Comparison of ENCODE assay signal across 8 cellular contexts in genomic region chr7:66825538-66825937, GRCh38.
A peak's percentile ranks its signal among the peaks of the same experiment; 100 is the strongest.
DNase-seq lines count a peak whose midpoint lies in the region; ATAC-seq and TF ChIP-seq lines count a peak whose summit lies in the region.
"Not testable (repeated sequence)": the region's sequence is repeated elsewhere in the genome, so short reads cannot be mapped to it uniquely, and the experiment has no call there.

No MANE protein-coding gene starts in this region.

- not testable (repeated sequence) for H3K36me3 ChIP-seq in OCI-LY1 (ENCODE audit: insufficient read depth, low read length); testis (ENCODE audit: low read depth, missing control alignments)

- H3K36me3 Mint-ChIP-seq in activated B cell treated with CpG ODN at 0.5 μM for 24 hours (ENCODE audit: low read depth); osteocyte (ENCODE audit: unreplicated experiment): not testable (repeated sequence)

- CTCF ChIA-PET in activated B cell treated with CpG ODN at 0.5 μM for 24 hours (lab: Charles Lee), result not testable (repeated sequence)

- not testable (repeated sequence) for H3K9me3 Mint-ChIP-seq in activated B cell treated with CpG ODN at 0.5 μM for 24 hours; osteocyte (ENCODE audit: unreplicated experiment)

- WGBS in testis, 2 donors, result 33 to 35% methylated on average over 2 of the region's 2 CpGs

- intact Hi-C loops in activated B cell treated with CpG ODN at 0.5 μM for 24 hours (cut with micrococcal nuclease); Right ventricle myocardium superior (cut with DNase I); testis (cut with DNase I; ENCODE audit: low total_unique reads): not testable (repeated sequence)

- in situ Hi-C loops in astrocyte of the spinal cord (cut with HindIII; ENCODE audit: low sequenced_read_pairs), result not testable (repeated sequence)

- not testable (repeated sequence) for H3K4me3 ChIP-seq in OCI-LY1 (ENCODE audit: low read depth, low read length, poor library complexity, severe bottlenecking); astrocyte of the spinal cord (ENCODE audit: low read depth, low read length); testis

- peak; percentile 21 for ATAC-seq in activated B cell treated with CpG ODN at 0.5 μM for 24 hours (ENCODE audit: low read depth)
- not testable (repeated sequence) for ATAC-seq in Right ventricle myocardium superior (ENCODE audit: poor library complexity)

- H4K20me1 ChIP-seq in OCI-LY1 (ENCODE audit: insufficient read depth, low read length), result not testable (repeated sequence)

- H3K4me2 ChIP-seq in OCI-LY1 (ENCODE audit: low read length), result not testable (repeated sequence)

- H3K79me2 ChIP-seq in OCI-LY1 (ENCODE audit: insufficient read depth, low read length), result not testable (repeated sequence)

- not testable (repeated sequence) for H3K4me3 Mint-ChIP-seq in activated B cell treated with CpG ODN at 0.5 μM for 24 hours; osteocyte (ENCODE audit: unreplicated experiment)

- POLR2A ChIA-PET in activated B cell treated with CpG ODN at 0.5 μM for 24 hours (lab: Charles Lee), result not testable (repeated sequence)

- DNase-seq in GM10266 (ENCODE audit: extremely low spot score); activated B cell treated with CpG ODN at 0.5 μM for 24 hours; osteocyte (ENCODE audit: extremely low spot score, unreplicated experiment): not testable (repeated sequence)
- peak; percentile 86 to 91 for DNase-seq in Kasumi-1 (lab: John Stamatoyannopoulos, UW)
- DNase-seq in astrocyte of the spinal cord (ENCODE audit: low read depth, low spot score), result peak; percentile 10
- DNase-seq in Right ventricle myocardium superior, result peak; percentile 51
- DNase-seq in testis, result peak; percentile 46

- TF ChIP-seq CTCF in GM10266 (IDR thresholded peaks at IDR 0.05; ENCODE audit: control insufficient read depth, insufficient read depth, low read depth, missing control alignments) (peak; percentile 17), OCI-LY1 (IDR thresholded peaks at IDR 0.05; ENCODE audit: low read length) (peak; percentile 61; the same call in 1 of the 2 replicates), astrocyte of the spinal cord (IDR thresholded peaks at IDR 0.05; ENCODE audit: low read depth, low read length) (peak; percentile 22), osteocyte (IDR thresholded peaks at IDR 0.05) (peak; percentile 34), testis (IDR thresholded peaks at IDR 0.05) (peak in 2 of 3 experiments; percentile 7 to 17)
- not testable (repeated sequence) for TF ChIP-seq CTCF in activated B cell treated with CpG ODN at 0.5 μM for 24 hours (IDR thresholded peaks at IDR 0.05)

- H3K9me3 ChIP-seq in OCI-LY1 (ENCODE audit: low read length); testis: not testable (repeated sequence)

- not testable (repeated sequence) for H2AFZ ChIP-seq in OCI-LY1 (ENCODE audit: low read length)

- H3K27ac Mint-ChIP-seq in activated B cell treated with CpG ODN at 0.5 μM for 24 hours; osteocyte (ENCODE audit: unreplicated experiment): not testable (repeated sequence)

- H3K9me2 ChIP-seq in OCI-LY1 (ENCODE audit: low read depth, low read length), result not testable (repeated sequence)

- H3K9ac ChIP-seq in OCI-LY1 (ENCODE audit: low read length), result not testable (repeated sequence)

- H3K27ac ChIP-seq in OCI-LY1 (ENCODE audit: low read depth, low read length, poor library complexity, severe bottlenecking); testis: not testable (repeated sequence)

- not testable (repeated sequence) for H3K4me1 ChIP-seq in OCI-LY1 (ENCODE audit: insufficient read depth, low read length, severe bottlenecking); testis

- not testable (repeated sequence) for H3F3A ChIP-seq in OCI-LY1 (ENCODE audit: insufficient read depth, low read length)

- not testable (repeated sequence) for H3K27me3 ChIP-seq in OCI-LY1 (ENCODE audit: insufficient read depth, low read length); testis

- TF ChIP-seq POLR2A in testis (IDR thresholded peaks at IDR 0.05), result not testable (repeated sequence)

- not testable (repeated sequence) for H3K4me1 Mint-ChIP-seq in activated B cell treated with CpG ODN at 0.5 μM for 24 hours; osteocyte (ENCODE audit: unreplicated experiment)

- not testable (repeated sequence) for H3K27me3 Mint-ChIP-seq in activated B cell treated with CpG ODN at 0.5 μM for 24 hours; osteocyte (ENCODE audit: unreplicated experiment)
